In the genomic region with DNA sequence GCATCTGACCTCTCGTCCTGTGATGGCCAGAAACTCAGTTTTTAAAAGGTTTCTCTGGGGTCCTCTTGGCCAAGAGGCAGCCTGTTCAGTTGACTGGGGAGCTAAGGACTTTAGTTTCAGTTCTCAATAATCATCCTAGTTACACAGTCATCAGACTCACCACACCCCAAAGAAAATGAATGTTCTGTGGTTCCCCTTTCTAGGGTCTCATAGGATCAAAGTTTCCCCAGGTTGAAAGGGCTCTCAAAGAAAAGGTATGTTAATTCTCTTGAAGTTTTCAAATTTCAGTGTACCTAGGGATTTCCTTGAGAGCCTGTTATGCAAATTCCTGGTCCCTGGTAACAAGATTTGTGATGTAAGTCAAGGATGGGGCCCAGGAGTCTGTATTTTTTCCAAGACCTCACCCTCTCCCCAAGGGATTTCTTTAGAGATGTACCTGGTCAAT, we compare ENCODE assay signal across 1 cellular context.
A peak's percentile ranks its signal among the peaks of the same experiment; 100 is the strongest.
TF ChIP-seq lines count a peak whose summit lies in the region.

No MANE protein-coding gene starts in this region.

TF ChIP-seq in GM12878, 131 proteins besides CTCF, POLR2A, EP300 and RAD21 (continued from another document and continues in another):
- TF ChIP-seq, protein P1, sequence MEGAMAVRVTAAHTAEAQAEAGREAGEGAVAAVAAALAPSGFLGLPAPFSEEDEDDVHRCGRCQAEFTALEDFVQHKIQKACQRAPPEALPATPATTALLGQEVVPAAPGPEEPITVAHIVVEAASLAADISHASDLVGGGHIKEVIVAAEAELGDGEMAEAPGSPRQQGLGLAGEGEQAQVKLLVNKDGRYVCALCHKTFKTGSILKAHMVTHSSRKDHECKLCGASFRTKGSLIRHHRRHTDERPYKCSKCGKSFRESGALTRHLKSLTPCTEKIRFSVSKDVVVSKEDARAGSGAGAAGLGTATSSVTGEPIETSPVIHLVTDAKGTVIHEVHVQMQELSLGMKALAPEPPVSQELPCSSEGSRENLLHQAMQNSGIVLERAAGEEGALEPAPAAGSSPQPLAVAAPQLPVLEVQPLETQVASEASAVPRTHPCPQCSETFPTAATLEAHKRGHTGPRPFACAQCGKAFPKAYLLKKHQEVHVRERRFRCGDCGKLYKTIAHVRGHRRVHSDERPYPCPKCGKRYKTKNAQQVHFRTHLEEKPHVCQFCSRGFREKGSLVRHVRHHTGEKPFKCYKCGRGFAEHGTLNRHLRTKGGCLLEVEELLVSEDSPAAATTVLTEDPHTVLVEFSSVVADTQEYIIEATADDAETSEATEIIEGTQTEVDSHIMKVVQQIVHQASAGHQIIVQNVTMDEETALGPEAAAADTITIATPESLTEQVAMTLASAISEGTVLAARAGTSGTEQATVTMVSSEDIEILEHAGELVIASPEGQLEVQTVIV (IDR thresholded peaks at IDR 0.05; ENCODE audit: borderline replicate concordance, partially characterized antibody): no peak
- TF ChIP-seq, protein P2, sequence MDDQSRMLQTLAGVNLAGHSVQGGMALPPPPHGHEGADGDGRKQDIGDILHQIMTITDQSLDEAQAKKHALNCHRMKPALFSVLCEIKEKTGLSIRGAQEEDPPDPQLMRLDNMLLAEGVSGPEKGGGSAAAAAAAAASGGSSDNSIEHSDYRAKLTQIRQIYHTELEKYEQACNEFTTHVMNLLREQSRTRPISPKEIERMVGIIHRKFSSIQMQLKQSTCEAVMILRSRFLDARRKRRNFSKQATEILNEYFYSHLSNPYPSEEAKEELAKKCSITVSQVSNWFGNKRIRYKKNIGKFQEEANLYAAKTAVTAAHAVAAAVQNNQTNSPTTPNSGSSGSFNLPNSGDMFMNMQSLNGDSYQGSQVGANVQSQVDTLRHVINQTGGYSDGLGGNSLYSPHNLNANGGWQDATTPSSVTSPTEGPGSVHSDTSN (IDR thresholded peaks at IDR 0.05; ENCODE audit: insufficient replicate concordance, low read depth, low read length): no peak
- TF ChIP-seq, protein P3, sequence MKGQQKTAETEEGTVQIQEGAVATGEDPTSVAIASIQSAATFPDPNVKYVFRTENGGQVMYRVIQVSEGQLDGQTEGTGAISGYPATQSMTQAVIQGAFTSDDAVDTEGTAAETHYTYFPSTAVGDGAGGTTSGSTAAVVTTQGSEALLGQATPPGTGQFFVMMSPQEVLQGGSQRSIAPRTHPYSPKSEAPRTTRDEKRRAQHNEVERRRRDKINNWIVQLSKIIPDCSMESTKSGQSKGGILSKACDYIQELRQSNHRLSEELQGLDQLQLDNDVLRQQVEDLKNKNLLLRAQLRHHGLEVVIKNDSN (IDR thresholded peaks at IDR 0.05; ENCODE audit: borderline replicate concordance, extremely low read length, insufficient read depth, low read depth, low read length): no peak
- TF ChIP-seq SMAD5 (IDR thresholded peaks at IDR 0.05; ENCODE audit: low read depth) (no peak), CHD4 (IDR thresholded peaks at IDR 0.05) (no peak), CEBPB (IDR thresholded peaks at IDR 0.05; ENCODE audit: borderline replicate concordance in 1 of 2, low read depth in 2 of 2, low read length in 2 of 2) (no peak), NBN (IDR thresholded peaks at IDR 0.05) (0 out of 2 replicates have a peak, but pooled peaks have one; percentile 43), HDAC2 (IDR thresholded peaks at IDR 0.05) (no peak), EZH2 (IDR thresholded peaks at IDR 0.05; ENCODE audit: borderline replicate concordance, control insufficient read depth, low read depth, low read length) (no peak), BMI1 (IDR thresholded peaks at IDR 0.05; ENCODE audit: borderline replicate concordance) (no peak), TBL1XR1 (IDR thresholded peaks at IDR 0.05; ENCODE audit: low read depth, low read length) (0 out of 2 replicates have a peak, but pooled peaks have one; percentile 52), MYC (IDR thresholded peaks at IDR 0.05; ENCODE audit: insufficient read depth, insufficient read length, insufficient replicate concordance, low read length, severe bottlenecking) (no peak), CBX5 (IDR thresholded peaks at IDR 0.05; ENCODE audit: low read depth) (no peak), BCL11A (IDR thresholded peaks at IDR 0.05; ENCODE audit: low read depth, low read length) (0 out of 2 replicates have a peak, but pooled peaks have one; percentile 77), IKZF2 (IDR thresholded peaks at IDR 0.05) (peak; percentile 79 to 82; a peak in 3 of 4 replicates), BACH1 (IDR thresholded peaks at IDR 0.05; ENCODE audit: borderline replicate concordance) (no peak), JUNB (IDR thresholded peaks at IDR 0.05) (peak; percentile 74), EED (IDR thresholded peaks at IDR 0.05; ENCODE audit: low read depth) (peak; percentile 68; the same call in 1 of the 2 replicates), CREM (IDR thresholded peaks at IDR 0.05; ENCODE audit: low read depth) (peak; percentile 67; the same call in 1 of the 2 replicates), SUZ12 (IDR thresholded peaks at IDR 0.05; ENCODE audit: unreplicated experiment) (no peak), NRF1 (conservative IDR thresholded peaks at IDR 0.05; ENCODE audit: low read depth, low read length) (no peak), LARP7 (IDR thresholded peaks at IDR 0.05) (no peak), NR2C2 (IDR thresholded peaks at IDR 0.05; ENCODE audit: borderline replicate concordance, control insufficient read depth, insufficient read length, low read depth) (no peak), SMARCA5 (IDR thresholded peaks at IDR 0.05) (no peak)
- TF ChIP-seq, protein P4, sequence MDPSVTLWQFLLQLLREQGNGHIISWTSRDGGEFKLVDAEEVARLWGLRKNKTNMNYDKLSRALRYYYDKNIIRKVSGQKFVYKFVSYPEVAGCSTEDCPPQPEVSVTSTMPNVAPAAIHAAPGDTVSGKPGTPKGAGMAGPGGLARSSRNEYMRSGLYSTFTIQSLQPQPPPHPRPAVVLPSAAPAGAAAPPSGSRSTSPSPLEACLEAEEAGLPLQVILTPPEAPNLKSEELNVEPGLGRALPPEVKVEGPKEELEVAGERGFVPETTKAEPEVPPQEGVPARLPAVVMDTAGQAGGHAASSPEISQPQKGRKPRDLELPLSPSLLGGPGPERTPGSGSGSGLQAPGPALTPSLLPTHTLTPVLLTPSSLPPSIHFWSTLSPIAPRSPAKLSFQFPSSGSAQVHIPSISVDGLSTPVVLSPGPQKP (IDR thresholded peaks at IDR 0.05; ENCODE audit: low read depth, low read length): no peak
- TF ChIP-seq, protein P5, sequence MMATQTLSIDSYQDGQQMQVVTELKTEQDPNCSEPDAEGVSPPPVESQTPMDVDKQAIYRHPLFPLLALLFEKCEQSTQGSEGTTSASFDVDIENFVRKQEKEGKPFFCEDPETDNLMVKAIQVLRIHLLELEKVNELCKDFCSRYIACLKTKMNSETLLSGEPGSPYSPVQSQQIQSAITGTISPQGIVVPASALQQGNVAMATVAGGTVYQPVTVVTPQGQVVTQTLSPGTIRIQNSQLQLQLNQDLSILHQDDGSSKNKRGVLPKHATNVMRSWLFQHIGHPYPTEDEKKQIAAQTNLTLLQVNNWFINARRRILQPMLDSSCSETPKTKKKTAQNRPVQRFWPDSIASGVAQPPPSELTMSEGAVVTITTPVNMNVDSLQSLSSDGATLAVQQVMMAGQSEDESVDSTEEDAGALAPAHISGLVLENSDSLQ (IDR thresholded peaks at IDR 0.05): no peak
- TF ChIP-seq, protein P6, sequence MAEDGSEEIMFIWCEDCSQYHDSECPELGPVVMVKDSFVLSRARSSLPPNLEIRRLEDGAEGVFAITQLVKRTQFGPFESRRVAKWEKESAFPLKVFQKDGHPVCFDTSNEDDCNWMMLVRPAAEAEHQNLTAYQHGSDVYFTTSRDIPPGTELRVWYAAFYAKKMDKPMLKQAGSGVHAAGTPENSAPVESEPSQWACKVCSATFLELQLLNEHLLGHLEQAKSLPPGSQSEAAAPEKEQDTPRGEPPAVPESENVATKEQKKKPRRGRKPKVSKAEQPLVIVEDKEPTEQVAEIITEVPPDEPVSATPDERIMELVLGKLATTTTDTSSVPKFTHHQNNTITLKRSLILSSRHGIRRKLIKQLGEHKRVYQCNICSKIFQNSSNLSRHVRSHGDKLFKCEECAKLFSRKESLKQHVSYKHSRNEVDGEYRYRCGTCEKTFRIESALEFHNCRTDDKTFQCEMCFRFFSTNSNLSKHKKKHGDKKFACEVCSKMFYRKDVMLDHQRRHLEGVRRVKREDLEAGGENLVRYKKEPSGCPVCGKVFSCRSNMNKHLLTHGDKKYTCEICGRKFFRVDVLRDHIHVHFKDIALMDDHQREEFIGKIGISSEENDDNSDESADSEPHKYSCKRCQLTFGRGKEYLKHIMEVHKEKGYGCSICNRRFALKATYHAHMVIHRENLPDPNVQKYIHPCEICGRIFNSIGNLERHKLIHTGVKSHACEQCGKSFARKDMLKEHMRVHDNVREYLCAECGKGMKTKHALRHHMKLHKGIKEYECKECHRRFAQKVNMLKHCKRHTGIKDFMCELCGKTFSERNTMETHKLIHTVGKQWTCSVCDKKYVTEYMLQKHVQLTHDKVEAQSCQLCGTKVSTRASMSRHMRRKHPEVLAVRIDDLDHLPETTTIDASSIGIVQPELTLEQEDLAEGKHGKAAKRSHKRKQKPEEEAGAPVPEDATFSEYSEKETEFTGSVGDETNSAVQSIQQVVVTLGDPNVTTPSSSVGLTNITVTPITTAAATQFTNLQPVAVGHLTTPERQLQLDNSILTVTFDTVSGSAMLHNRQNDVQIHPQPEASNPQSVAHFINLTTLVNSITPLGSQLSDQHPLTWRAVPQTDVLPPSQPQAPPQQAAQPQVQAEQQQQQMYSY (CRISPR knock-in tag; IDR thresholded peaks at IDR 0.05): no peak
- TF ChIP-seq, protein P7, sequence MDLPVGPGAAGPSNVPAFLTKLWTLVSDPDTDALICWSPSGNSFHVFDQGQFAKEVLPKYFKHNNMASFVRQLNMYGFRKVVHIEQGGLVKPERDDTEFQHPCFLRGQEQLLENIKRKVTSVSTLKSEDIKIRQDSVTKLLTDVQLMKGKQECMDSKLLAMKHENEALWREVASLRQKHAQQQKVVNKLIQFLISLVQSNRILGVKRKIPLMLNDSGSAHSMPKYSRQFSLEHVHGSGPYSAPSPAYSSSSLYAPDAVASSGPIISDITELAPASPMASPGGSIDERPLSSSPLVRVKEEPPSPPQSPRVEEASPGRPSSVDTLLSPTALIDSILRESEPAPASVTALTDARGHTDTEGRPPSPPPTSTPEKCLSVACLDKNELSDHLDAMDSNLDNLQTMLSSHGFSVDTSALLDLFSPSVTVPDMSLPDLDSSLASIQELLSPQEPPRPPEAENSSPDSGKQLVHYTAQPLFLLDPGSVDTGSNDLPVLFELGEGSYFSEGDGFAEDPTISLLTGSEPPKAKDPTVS (IDR thresholded peaks at IDR 0.05; ENCODE audit: low read depth, low read length): no peak
- TF ChIP-seq, protein P8, sequence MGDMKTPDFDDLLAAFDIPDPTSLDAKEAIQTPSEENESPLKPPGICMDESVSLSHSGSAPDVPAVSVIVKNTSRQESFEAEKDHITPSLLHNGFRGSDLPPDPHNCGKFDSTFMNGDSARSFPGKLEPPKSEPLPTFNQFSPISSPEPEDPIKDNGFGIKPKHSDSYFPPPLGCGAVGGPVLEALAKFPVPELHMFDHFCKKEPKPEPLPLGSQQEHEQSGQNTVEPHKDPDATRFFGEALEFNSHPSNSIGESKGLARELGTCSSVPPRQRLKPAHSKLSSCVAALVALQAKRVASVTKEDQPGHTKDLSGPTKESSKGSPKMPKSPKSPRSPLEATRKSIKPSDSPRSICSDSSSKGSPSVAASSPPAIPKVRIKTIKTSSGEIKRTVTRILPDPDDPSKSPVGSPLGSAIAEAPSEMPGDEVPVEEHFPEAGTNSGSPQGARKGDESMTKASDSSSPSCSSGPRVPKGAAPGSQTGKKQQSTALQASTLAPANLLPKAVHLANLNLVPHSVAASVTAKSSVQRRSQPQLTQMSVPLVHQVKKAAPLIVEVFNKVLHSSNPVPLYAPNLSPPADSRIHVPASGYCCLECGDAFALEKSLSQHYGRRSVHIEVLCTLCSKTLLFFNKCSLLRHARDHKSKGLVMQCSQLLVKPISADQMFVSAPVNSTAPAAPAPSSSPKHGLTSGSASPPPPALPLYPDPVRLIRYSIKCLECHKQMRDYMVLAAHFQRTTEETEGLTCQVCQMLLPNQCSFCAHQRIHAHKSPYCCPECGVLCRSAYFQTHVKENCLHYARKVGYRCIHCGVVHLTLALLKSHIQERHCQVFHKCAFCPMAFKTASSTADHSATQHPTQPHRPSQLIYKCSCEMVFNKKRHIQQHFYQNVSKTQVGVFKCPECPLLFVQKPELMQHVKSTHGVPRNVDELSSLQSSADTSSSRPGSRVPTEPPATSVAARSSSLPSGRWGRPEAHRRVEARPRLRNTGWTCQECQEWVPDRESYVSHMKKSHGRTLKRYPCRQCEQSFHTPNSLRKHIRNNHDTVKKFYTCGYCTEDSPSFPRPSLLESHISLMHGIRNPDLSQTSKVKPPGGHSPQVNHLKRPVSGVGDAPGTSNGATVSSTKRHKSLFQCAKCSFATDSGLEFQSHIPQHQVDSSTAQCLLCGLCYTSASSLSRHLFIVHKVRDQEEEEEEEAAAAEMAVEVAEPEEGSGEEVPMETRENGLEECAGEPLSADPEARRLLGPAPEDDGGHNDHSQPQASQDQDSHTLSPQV (IDR thresholded peaks at IDR 0.05): no peak
- TF ChIP-seq, protein P9, sequence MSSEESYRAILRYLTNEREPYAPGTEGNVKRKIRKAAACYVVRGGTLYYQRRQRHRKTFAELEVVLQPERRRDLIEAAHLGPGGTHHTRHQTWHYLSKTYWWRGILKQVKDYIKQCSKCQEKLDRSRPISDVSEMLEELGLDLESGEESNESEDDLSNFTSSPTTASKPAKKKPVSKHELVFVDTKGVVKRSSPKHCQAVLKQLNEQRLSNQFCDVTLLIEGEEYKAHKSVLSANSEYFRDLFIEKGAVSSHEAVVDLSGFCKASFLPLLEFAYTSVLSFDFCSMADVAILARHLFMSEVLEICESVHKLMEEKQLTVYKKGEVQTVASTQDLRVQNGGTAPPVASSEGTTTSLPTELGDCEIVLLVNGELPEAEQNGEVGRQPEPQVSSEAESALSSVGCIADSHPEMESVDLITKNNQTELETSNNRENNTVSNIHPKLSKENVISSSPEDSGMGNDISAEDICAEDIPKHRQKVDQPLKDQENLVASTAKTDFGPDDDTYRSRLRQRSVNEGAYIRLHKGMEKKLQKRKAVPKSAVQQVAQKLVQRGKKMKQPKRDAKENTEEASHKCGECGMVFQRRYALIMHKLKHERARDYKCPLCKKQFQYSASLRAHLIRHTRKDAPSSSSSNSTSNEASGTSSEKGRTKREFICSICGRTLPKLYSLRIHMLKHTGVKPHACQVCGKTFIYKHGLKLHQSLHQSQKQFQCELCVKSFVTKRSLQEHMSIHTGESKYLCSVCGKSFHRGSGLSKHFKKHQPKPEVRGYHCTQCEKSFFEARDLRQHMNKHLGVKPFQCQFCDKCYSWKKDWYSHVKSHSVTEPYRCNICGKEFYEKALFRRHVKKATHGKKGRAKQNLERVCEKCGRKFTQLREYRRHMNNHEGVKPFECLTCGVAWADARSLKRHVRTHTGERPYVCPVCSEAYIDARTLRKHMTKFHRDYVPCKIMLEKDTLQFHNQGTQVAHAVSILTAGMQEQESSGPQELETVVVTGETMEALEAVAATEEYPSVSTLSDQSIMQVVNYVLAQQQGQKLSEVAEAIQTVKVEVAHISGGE (CRISPR knock-in tag; IDR thresholded peaks at IDR 0.05): no peak
- TF ChIP-seq, protein P10, sequence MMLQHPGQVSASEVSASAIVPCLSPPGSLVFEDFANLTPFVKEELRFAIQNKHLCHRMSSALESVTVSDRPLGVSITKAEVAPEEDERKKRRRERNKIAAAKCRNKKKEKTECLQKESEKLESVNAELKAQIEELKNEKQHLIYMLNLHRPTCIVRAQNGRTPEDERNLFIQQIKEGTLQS (IDR thresholded peaks at IDR 0.05; ENCODE audit: borderline replicate concordance, extremely low read depth, low read depth, low read length): no peak
